1 cellular context compared by ENCODE assay signal in the genomic region with DNA sequence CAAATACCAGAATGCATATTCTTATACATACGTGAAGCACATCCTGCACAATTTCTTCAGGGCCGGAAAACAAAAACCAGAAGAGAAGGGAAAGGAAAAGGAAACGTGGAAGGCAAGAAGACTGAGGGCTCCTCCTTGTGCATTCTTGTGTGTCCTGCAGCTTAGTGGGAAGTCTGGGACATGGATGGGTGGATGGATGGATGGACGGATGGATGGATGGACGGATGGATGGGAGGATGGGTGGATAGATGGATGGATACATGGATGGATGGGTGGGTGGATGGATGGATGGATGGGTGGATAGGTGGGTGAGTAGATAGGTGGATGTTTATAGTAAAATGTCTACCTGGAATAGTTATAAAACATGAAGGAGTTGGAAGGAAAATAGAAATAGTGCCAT.
A peak's percentile ranks its signal among the peaks of the same experiment; 100 is the strongest.
TF ChIP-seq lines count a peak whose summit lies in the region.

No MANE protein-coding gene starts in this region.

TF ChIP-seq in K562, 482 proteins besides CTCF, POLR2A, EP300 and RAD21:
- TF ChIP-seq, protein P1, sequence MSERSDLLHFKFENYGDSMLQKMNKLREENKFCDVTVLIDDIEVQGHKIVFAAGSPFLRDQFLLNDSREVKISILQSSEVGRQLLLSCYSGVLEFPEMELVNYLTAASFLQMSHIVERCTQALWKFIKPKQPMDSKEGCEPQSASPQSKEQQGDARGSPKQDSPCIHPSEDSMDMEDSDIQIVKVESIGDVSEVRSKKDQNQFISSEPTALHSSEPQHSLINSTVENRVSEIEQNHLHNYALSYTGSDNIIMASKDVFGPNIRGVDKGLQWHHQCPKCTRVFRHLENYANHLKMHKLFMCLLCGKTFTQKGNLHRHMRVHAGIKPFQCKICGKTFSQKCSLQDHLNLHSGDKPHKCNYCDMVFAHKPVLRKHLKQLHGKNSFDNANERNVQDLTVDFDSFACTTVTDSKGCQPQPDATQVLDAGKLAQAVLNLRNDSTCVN (CRISPR knock-in tag; IDR thresholded peaks at IDR 0.05) = peak; percentile 70; the same call in 1 of the 2 replicates
- TF ChIP-seq, protein P2, sequence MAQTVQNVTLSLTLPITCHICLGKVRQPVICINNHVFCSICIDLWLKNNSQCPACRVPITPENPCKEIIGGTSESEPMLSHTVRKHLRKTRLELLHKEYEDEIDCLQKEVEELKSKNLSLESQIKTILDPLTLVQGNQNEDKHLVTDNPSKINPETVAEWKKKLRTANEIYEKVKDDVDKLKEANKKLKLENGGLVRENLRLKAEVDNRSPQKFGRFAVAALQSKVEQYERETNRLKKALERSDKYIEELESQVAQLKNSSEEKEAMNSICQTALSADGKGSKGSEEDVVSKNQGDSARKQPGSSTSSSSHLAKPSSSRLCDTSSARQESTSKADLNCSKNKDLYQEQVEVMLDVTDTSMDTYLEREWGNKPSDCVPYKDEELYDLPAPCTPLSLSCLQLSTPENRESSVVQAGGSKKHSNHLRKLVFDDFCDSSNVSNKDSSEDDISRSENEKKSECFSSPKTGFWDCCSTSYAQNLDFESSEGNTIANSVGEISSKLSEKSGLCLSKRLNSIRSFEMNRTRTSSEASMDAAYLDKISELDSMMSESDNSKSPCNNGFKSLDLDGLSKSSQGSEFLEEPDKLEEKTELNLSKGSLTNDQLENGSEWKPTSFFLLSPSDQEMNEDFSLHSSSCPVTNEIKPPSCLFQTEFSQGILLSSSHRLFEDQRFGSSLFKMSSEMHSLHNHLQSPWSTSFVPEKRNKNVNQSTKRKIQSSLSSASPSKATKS (CRISPR knock-in tag; IDR thresholded peaks at IDR 0.05) = no peak
- no peak for TF ChIP-seq ZNF347 (CRISPR knock-in tag; IDR thresholded peaks at IDR 0.05; ENCODE audit: low read depth)
- TF ChIP-seq, protein P3, sequence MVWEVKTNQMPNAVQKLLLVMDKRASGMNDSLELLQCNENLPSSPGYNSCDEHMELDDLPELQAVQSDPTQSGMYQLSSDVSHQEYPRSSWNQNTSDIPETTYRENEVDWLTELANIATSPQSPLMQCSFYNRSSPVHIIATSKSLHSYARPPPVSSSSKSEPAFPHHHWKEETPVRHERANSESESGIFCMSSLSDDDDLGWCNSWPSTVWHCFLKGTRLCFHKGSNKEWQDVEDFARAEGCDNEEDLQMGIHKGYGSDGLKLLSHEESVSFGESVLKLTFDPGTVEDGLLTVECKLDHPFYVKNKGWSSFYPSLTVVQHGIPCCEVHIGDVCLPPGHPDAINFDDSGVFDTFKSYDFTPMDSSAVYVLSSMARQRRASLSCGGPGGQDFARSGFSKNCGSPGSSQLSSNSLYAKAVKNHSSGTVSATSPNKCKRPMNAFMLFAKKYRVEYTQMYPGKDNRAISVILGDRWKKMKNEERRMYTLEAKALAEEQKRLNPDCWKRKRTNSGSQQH (CRISPR knock-in tag; IDR thresholded peaks at IDR 0.05) = 0 out of 2 replicates have a peak, but pooled peaks have one; percentile 72
- TF ChIP-seq, protein P4, sequence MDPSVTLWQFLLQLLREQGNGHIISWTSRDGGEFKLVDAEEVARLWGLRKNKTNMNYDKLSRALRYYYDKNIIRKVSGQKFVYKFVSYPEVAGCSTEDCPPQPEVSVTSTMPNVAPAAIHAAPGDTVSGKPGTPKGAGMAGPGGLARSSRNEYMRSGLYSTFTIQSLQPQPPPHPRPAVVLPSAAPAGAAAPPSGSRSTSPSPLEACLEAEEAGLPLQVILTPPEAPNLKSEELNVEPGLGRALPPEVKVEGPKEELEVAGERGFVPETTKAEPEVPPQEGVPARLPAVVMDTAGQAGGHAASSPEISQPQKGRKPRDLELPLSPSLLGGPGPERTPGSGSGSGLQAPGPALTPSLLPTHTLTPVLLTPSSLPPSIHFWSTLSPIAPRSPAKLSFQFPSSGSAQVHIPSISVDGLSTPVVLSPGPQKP (CRISPR knock-in tag; IDR thresholded peaks at IDR 0.05) = no peak
- no peak for TF ChIP-seq CEBPG (CRISPR knock-in tag; IDR thresholded peaks at IDR 0.05)
- TF ChIP-seq CEBPG (tag; conservative IDR thresholded peaks at IDR 0.05 in 1 of 2, IDR thresholded peaks at IDR 0.05 in 1 of 2) = no peak
- no peak for TF ChIP-seq TCFL5 (CRISPR knock-in tag; conservative IDR thresholded peaks at IDR 0.05)
- TF ChIP-seq ZNF445 (CRISPR knock-in tag; IDR thresholded peaks at IDR 0.05; ENCODE audit: low read depth) = no peak
- TF ChIP-seq HEY1 (CRISPR knock-in tag; IDR thresholded peaks at IDR 0.05; ENCODE audit: borderline replicate concordance) = no peak
- TF ChIP-seq, protein P5, sequence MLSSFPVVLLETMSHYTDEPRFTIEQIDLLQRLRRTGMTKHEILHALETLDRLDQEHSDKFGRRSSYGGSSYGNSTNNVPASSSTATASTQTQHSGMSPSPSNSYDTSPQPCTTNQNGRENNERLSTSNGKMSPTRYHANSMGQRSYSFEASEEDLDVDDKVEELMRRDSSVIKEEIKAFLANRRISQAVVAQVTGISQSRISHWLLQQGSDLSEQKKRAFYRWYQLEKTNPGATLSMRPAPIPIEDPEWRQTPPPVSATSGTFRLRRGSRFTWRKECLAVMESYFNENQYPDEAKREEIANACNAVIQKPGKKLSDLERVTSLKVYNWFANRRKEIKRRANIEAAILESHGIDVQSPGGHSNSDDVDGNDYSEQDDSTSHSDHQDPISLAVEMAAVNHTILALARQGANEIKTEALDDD (IDR thresholded peaks at IDR 0.05) = no peak
- no peak for TF ChIP-seq HMG20A (CRISPR knock-in tag; conservative IDR thresholded peaks at IDR 0.05)
- TF ChIP-seq PHF21A (IDR thresholded peaks at IDR 0.05; ENCODE audit: borderline replicate concordance, low read depth) = no peak
- no peak for TF ChIP-seq FOXK1 (CRISPR knock-in tag; IDR thresholded peaks at IDR 0.05; ENCODE audit: borderline replicate concordance)
- TF ChIP-seq HOXB6 (CRISPR knock-in tag; IDR thresholded peaks at IDR 0.05; ENCODE audit: borderline replicate concordance) = no peak
- TF ChIP-seq ZNF79 (CRISPR knock-in tag; IDR thresholded peaks at IDR 0.05; ENCODE audit: low read depth) = no peak
- TF ChIP-seq, protein P6, sequence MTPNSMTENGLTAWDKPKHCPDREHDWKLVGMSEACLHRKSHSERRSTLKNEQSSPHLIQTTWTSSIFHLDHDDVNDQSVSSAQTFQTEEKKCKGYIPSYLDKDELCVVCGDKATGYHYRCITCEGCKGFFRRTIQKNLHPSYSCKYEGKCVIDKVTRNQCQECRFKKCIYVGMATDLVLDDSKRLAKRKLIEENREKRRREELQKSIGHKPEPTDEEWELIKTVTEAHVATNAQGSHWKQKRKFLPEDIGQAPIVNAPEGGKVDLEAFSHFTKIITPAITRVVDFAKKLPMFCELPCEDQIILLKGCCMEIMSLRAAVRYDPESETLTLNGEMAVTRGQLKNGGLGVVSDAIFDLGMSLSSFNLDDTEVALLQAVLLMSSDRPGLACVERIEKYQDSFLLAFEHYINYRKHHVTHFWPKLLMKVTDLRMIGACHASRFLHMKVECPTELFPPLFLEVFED (CRISPR knock-in tag; conservative IDR thresholded peaks at IDR 0.05) = peak; percentile 66; the same call in 1 of the 2 replicates
- no peak for TF ChIP-seq YBX1 (IDR thresholded peaks at IDR 0.05)
- no peak for TF ChIP-seq CHCHD3 (CRISPR knock-in tag; IDR thresholded peaks at IDR 0.05)
- no peak for TF ChIP-seq FOSL1 (tag; conservative IDR thresholded peaks at IDR 0.05)
- TF ChIP-seq ZC3H4 (CRISPR knock-in tag; IDR thresholded peaks at IDR 0.05; ENCODE audit: borderline replicate concordance) = no peak
- no peak for TF ChIP-seq HSF4 (CRISPR knock-in tag; IDR thresholded peaks at IDR 0.05; ENCODE audit: borderline replicate concordance)
- TF ChIP-seq, protein P7, sequence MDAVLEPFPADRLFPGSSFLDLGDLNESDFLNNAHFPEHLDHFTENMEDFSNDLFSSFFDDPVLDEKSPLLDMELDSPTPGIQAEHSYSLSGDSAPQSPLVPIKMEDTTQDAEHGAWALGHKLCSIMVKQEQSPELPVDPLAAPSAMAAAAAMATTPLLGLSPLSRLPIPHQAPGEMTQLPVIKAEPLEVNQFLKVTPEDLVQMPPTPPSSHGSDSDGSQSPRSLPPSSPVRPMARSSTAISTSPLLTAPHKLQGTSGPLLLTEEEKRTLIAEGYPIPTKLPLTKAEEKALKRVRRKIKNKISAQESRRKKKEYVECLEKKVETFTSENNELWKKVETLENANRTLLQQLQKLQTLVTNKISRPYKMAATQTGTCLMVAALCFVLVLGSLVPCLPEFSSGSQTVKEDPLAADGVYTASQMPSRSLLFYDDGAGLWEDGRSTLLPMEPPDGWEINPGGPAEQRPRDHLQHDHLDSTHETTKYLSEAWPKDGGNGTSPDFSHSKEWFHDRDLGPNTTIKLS (IDR thresholded peaks at IDR 0.05; ENCODE audit: borderline replicate concordance, low read depth) = no peak
- no peak for TF ChIP-seq ZSCAN32 (CRISPR knock-in tag; IDR thresholded peaks at IDR 0.05)
- no peak for TF ChIP-seq ZNF232 (CRISPR knock-in tag; IDR thresholded peaks at IDR 0.05)
- TF ChIP-seq RAD51 (IDR thresholded peaks at IDR 0.05; ENCODE audit: borderline replicate concordance, low read depth) = no peak
- no peak for TF ChIP-seq NR2F6 (CRISPR knock-in tag; IDR thresholded peaks at IDR 0.05)
- TF ChIP-seq RBBP5 (IDR thresholded peaks at IDR 0.05; ENCODE audit: borderline replicate concordance, insufficient read depth, low read length, poor library complexity, severe bottlenecking) = no peak
- TF ChIP-seq PHB (CRISPR knock-in tag; IDR thresholded peaks at IDR 0.05) = no peak
- TF ChIP-seq SMAD2 (IDR thresholded peaks at IDR 0.05; ENCODE audit: low read depth, low read length) = no peak
- no peak for TF ChIP-seq ZNF696 (CRISPR knock-in tag; conservative IDR thresholded peaks at IDR 0.05)
- no peak for TF ChIP-seq ARID1B (IDR thresholded peaks at IDR 0.05)
- peak; percentile 57; the same call in 1 of the 2 replicates for TF ChIP-seq OTX1 (CRISPR knock-in tag; IDR thresholded peaks at IDR 0.05)
- no peak for TF ChIP-seq TCF3 (CRISPR knock-in tag; IDR thresholded peaks at IDR 0.05)
- no peak for TF ChIP-seq PTRF (tag; IDR thresholded peaks at IDR 0.05)
- TF ChIP-seq ARNT (IDR thresholded peaks at IDR 0.05) = no peak
- no peak for TF ChIP-seq L3MBTL2 (IDR thresholded peaks at IDR 0.05)
- TF ChIP-seq ELF1 (tag; IDR thresholded peaks at IDR 0.05) = no peak
- no peak for TF ChIP-seq ZNF695 (CRISPR knock-in tag; IDR thresholded peaks at IDR 0.05)
- peak; percentile 58 for TF ChIP-seq CREBBP (IDR thresholded peaks at IDR 0.05; ENCODE audit: low read depth, low read length)
- no peak for TF ChIP-seq NFIC (IDR thresholded peaks at IDR 0.05)
- TF ChIP-seq ZNF263 (CRISPR knock-in tag; IDR thresholded peaks at IDR 0.05; ENCODE audit: borderline replicate concordance) = no peak
